28 cellular contexts compared by ENCODE assay signal in the genomic region with DNA sequence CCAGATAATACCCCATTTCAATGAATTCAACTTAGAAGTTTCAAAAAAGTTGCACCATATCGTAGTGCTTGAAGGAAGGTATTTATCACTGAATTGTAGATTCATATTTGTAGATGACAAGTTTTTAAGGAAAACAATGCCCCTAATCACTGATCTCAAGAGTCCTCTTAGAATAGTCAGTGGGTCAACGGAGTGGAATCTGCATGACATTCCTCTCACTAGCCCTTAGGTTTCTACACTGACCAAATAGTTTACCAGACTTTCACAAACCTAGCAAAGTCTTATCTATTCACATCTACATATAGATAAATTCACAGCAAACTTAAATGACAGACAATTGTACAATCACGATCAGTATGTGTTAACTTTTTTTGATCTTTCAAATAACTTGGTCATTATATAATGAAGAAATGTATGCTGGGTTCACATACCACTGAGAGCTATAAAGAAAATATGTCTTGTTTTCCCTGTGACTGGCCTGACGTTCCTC.
"Had no signal": no experiment of that assay in that cellular context is flagged by ENCODE, and none has a peak within 500 bp of the region (broad histone marks: within the 10 kb centered on the region; RNA-seq: fewer than 3 reads in every experiment).

No MANE protein-coding gene starts in this region.

- ATAC-seq: foreskin keratinocyte; left lung; naive thymus-derived CD8-positive, alpha-beta T cell; stimulated activated memory B cell treated with anti-CD40 and anti-IgM and Interleukin-4, amounts not matched to agents 10 μg/mL and 1 μg/mL and 100 μg/mL, for 72 hours; stimulated activated naive CD8-positive, alpha-beta T cell treated with anti-CD3 and anti-CD28 coated beads, Interleukin-15, amount 100 ng/mL, for 72 hours had no signal

- H3K4me1 ChIP-seq: ascending aorta, foreskin keratinocyte, left lung, right lobe of liver had no signal

- H3K9me3 ChIP-seq: ascending aorta, right lobe of liver, SK-N-SH had no signal

- H3K27ac ChIP-seq: ascending aorta, esophagus muscularis mucosa, foreskin keratinocyte, left lung, right lobe of liver, WERI-Rb-1 had no signal

- H3K36me3 Mint-ChIP-seq: activated naive CD4-positive, alpha-beta T cell treated with anti-CD3 and anti-CD28 coated beads, Interleukin-2, amount 10 ng/mL, durations not matched to agents 7 days and 5 days; activated naive CD8-positive, alpha-beta T cell treated with anti-CD3 and anti-CD28 coated beads, Interleukin-2, amount 10 ng/mL, durations not matched to agents 7 days and 5 days; stimulated activated memory B cell treated with anti-CD40 and anti-IgM and Interleukin-4, amounts not matched to agents 10 μg/mL and 1 μg/mL and 100 μg/mL, for 72 hours had no signal

- H3K4me1 Mint-ChIP-seq: activated CD4-positive, alpha-beta T cell treated with anti-CD3 and anti-CD28 coated beads, Interleukin-2, amount 10 ng/mL, durations not matched to agents 24 days and 14 days; stimulated activated memory B cell treated with anti-CD40 and anti-IgM and Interleukin-4, amounts not matched to agents 10 μg/mL and 1 μg/mL and 100 μg/mL, for 72 hours had no signal

- H3K4me3 ChIP-seq: ascending aorta, esophagus muscularis mucosa, left lung, right lobe of liver, tibial artery had no signal

- H3K9ac ChIP-seq: SK-N-SH had no signal

- H3K4me3 Mint-ChIP-seq: activated CD4-positive, alpha-beta memory T cell treated with anti-CD3 and anti-CD28 coated beads, Interleukin-2, amount 10 ng/mL, durations not matched to agents 7 days and 5 days; activated CD4-positive, alpha-beta T cell treated with anti-CD3 and anti-CD28 coated beads, Interleukin-2, amount 10 ng/mL, durations not matched to agents 24 days and 14 days; activated naive CD4-positive, alpha-beta T cell treated with anti-CD3 and anti-CD28 coated beads, Interleukin-2, amount 10 ng/mL, durations not matched to agents 7 days and 5 days; activated naive CD8-positive, alpha-beta T cell treated with anti-CD3 and anti-CD28 coated beads, Interleukin-2, amount 10 ng/mL, durations not matched to agents 7 days and 5 days; activated T-cell treated with anti-CD3 and anti-CD28 coated beads, Interleukin-2, amount 50 U/mL, for 24 hours; mesothelial cell of epicardium; naive thymus-derived CD8-positive, alpha-beta T cell; stimulated activated memory B cell treated with anti-CD40 and anti-IgM and Interleukin-4, amounts not matched to agents 10 μg/mL and 1 μg/mL and 100 μg/mL, for 72 hours; stimulated activated naive CD8-positive, alpha-beta T cell treated with anti-CD3 and anti-CD28 coated beads, Interleukin-15, amount 100 ng/mL, for 72 hours; T-helper 1 cell treated with Interleukin-12 subunit alpha and Interleukin-12 subunit beta and Interleukin-4 antibody, amounts not matched to agents 30 μg/mL and 1 μg/mL, for 36 hours had no signal

- DNase-seq: activated CD4-positive, alpha-beta memory T cell treated with anti-CD3 and anti-CD28 coated beads, Interleukin-2, amount 10 ng/mL, durations not matched to agents 7 days and 5 days; activated CD4-positive, alpha-beta T cell treated with anti-CD3 and anti-CD28 coated beads, Interleukin-2, amount 10 ng/mL, durations not matched to agents 24 days and 14 days; activated CD4-positive, CD25-positive, alpha-beta regulatory T cell treated with anti-CD3 and anti-CD28 coated beads, Interleukin-2, amount 50 U/mL, for 72 hours; activated CD8-positive, alpha-beta memory T cell treated with anti-CD3 and anti-CD28 coated beads, Interleukin-2, amount 50 U/mL, for 48 hours; activated gamma-delta T cell; activated naive CD4-positive, alpha-beta T cell treated with anti-CD3 and anti-CD28 coated beads, Interleukin-2, amount 10 ng/mL, durations not matched to agents 7 days and 5 days; activated naive CD8-positive, alpha-beta T cell treated with anti-CD3 and anti-CD28 coated beads, Interleukin-2, amount 10 ng/mL, durations not matched to agents 7 days and 5 days; activated T-cell treated with anti-CD3 and anti-CD28 coated beads, Interleukin-2, amount 50 U/mL, for 24 hours; caudate nucleus; foreskin keratinocyte; left lung; naive thymus-derived CD8-positive, alpha-beta T cell; right lobe of liver; SK-N-SH; small intestine; stimulated activated CD4-positive, alpha-beta T cell treated with anti-CD3 and anti-CD28 coated beads, Interleukin-1b, Interleukin-23, amount 100 ng/mL, for 48 hours; stimulated activated CD4-positive, alpha-beta T cell treated with anti-CD3 and anti-CD28 coated beads, Interleukin-4, amount 100 ng/mL, for 4 hours; stimulated activated CD8-positive, alpha-beta memory T cell treated with anti-CD3 and anti-CD28 coated beads, Interleukin-4, amount 100 ng/mL, for 48 hours; stimulated activated naive CD8-positive, alpha-beta T cell treated with anti-CD3 and anti-CD28 coated beads, Interleukin-15, amount 100 ng/mL, for 72 hours; SW 1271; T1000; tibial artery; WERI-Rb-1 had no signal

- H3K9me3 Mint-ChIP-seq: activated naive CD4-positive, alpha-beta T cell treated with anti-CD3 and anti-CD28 coated beads, Interleukin-2, amount 10 ng/mL, durations not matched to agents 7 days and 5 days had no signal

- H3K36me3 ChIP-seq: ascending aorta, esophagus muscularis mucosa, left lung, right lobe of liver, tibial artery, WERI-Rb-1 had no signal

- H3K27me3 ChIP-seq: ascending aorta, esophagus muscularis mucosa, foreskin keratinocyte, left lung, right lobe of liver, tibial artery had no signal

- H3K27ac Mint-ChIP-seq: activated CD4-positive, alpha-beta memory T cell treated with anti-CD3 and anti-CD28 coated beads, Interleukin-2, amount 10 ng/mL, durations not matched to agents 7 days and 5 days; activated CD4-positive, alpha-beta T cell treated with anti-CD3 and anti-CD28 coated beads, Interleukin-2, amount 10 ng/mL, durations not matched to agents 24 days and 14 days; activated naive CD4-positive, alpha-beta T cell treated with anti-CD3 and anti-CD28 coated beads, Interleukin-2, amount 10 ng/mL, durations not matched to agents 7 days and 5 days; activated naive CD8-positive, alpha-beta T cell treated with anti-CD3 and anti-CD28 coated beads, Interleukin-2, amount 10 ng/mL, durations not matched to agents 7 days and 5 days; activated T-cell treated with anti-CD3 and anti-CD28 coated beads, Interleukin-2, amount 50 U/mL, for 24 hours; naive thymus-derived CD8-positive, alpha-beta T cell; stimulated activated memory B cell treated with anti-CD40 and anti-IgM and Interleukin-4, amounts not matched to agents 10 μg/mL and 1 μg/mL and 100 μg/mL, for 72 hours; stimulated activated naive CD8-positive, alpha-beta T cell treated with anti-CD3 and anti-CD28 coated beads, Interleukin-15, amount 100 ng/mL, for 72 hours; T-helper 1 cell treated with Interleukin-12 subunit alpha and Interleukin-12 subunit beta and Interleukin-4 antibody, amounts not matched to agents 30 μg/mL and 1 μg/mL, for 36 hours had no signal

- H3K27me3 Mint-ChIP-seq: activated naive CD4-positive, alpha-beta T cell treated with anti-CD3 and anti-CD28 coated beads, Interleukin-2, amount 10 ng/mL, durations not matched to agents 7 days and 5 days; activated T-cell treated with anti-CD3 and anti-CD28 coated beads, Interleukin-2, amount 50 U/mL, for 24 hours; stimulated activated naive CD8-positive, alpha-beta T cell treated with anti-CD3 and anti-CD28 coated beads, Interleukin-15, amount 100 ng/mL, for 72 hours had no signal

- H3K4me2 ChIP-seq: SK-N-SH had no signal
